ENCODE assay signal across 6 cellular contexts in genomic region chr10:46585246-46585645, GRCh38. TPM values are rescaled to one million over a fixed set of nuclear protein-coding genes. Genes with fewer than 3 reads are reported as not detected.
"Had no signal": no experiment of that assay in that cellular context is flagged by ENCODE, and none has a peak within 500 bp of the region (broad histone marks: within the 10 kb centered on the region; RNA-seq: fewer than 3 reads in every experiment).

No MANE protein-coding gene starts in this region.

RNA-seq across cellular contexts. Expression of gene GPRIN2, which starts 28.8 kb away (rescaled TPM):
- total RNA-seq: LHCN-M2, MCF 10A, NCI-H460, OCI-LY7, Right ventricle myocardium inferior, RPMI7951 had no signal
